1 cellular context compared by ENCODE assay signal in genomic region chr11:67288452-67289225, GRCh38.
TF ChIP-seq lines count a peak whose summit lies in the region.

No MANE protein-coding gene starts in this region.

TF ChIP-seq in K562, 482 proteins besides CTCF, POLR2A, EP300 and RAD21 (continued from another document and continues in another):
- TF ChIP-seq, protein P1, sequence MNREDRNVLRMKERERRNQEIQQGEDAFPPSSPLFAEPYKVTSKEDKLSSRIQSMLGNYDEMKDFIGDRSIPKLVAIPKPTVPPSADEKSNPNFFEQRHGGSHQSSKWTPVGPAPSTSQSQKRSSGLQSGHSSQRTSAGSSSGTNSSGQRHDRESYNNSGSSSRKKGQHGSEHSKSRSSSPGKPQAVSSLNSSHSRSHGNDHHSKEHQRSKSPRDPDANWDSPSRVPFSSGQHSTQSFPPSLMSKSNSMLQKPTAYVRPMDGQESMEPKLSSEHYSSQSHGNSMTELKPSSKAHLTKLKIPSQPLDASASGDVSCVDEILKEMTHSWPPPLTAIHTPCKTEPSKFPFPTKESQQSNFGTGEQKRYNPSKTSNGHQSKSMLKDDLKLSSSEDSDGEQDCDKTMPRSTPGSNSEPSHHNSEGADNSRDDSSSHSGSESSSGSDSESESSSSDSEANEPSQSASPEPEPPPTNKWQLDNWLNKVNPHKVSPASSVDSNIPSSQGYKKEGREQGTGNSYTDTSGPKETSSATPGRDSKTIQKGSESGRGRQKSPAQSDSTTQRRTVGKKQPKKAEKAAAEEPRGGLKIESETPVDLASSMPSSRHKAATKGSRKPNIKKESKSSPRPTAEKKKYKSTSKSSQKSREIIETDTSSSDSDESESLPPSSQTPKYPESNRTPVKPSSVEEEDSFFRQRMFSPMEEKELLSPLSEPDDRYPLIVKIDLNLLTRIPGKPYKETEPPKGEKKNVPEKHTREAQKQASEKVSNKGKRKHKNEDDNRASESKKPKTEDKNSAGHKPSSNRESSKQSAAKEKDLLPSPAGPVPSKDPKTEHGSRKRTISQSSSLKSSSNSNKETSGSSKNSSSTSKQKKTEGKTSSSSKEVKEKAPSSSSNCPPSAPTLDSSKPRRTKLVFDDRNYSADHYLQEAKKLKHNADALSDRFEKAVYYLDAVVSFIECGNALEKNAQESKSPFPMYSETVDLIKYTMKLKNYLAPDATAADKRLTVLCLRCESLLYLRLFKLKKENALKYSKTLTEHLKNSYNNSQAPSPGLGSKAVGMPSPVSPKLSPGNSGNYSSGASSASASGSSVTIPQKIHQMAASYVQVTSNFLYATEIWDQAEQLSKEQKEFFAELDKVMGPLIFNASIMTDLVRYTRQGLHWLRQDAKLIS (CRISPR knock-in tag; IDR thresholded peaks at IDR 0.05): 0 out of 2 replicates have a peak, but pooled peaks have one; percentile 65
- TF ChIP-seq PHB2 (IDR thresholded peaks at IDR 0.05; ENCODE audit: low read depth) (no peak), PRMT5 (CRISPR knock-in tag; IDR thresholded peaks at IDR 0.05) (no peak), GTF3C2 (IDR thresholded peaks at IDR 0.05; ENCODE audit: borderline replicate concordance, extremely low read depth, insufficient read length) (no peak), TSC22D4 (tag; IDR thresholded peaks at IDR 0.05) (no peak), ZNF197 (CRISPR knock-in tag; IDR thresholded peaks at IDR 0.05; ENCODE audit: low read depth) (no peak), ID3 (CRISPR knock-in tag; IDR thresholded peaks at IDR 0.05) (no peak), ID3 (tag; IDR thresholded peaks at IDR 0.05) (no peak), POLR2AphosphoS5 (IDR thresholded peaks at IDR 0.05; ENCODE audit: control insufficient read depth, insufficient read depth, low read depth, low read length) (peak; percentile 51; the same call in 1 of the 2 replicates), RBM17 (IDR thresholded peaks at IDR 0.05; ENCODE audit: borderline replicate concordance, low read depth, low read length) (no peak), TBL1XR1 (IDR thresholded peaks at IDR 0.05; ENCODE audit: low read length in 2 of 2) (no peak), DDX20 (tag; IDR thresholded peaks at IDR 0.05; ENCODE audit: low read depth) (no peak), ZNF764 (CRISPR knock-in tag; IDR thresholded peaks at IDR 0.05; ENCODE audit: low read depth) (no peak), JUNB (CRISPR knock-in tag; conservative IDR thresholded peaks at IDR 0.05) (no peak), MYC (IDR thresholded peaks at IDR 0.05; ENCODE audit: low read depth, low read length) (no peak; the same call in none of the 2 replicates), MYC (CRISPR knock-in tag; IDR thresholded peaks at IDR 0.05; ENCODE audit: borderline replicate concordance, low read depth) (peak; percentile 62; the same call in 1 of the 2 replicates), ZBTB7A (IDR thresholded peaks at IDR 0.05; ENCODE audit: borderline replicate concordance, control insufficient read depth, low read depth, low read length) (peak; percentile 96), ELK3 (CRISPR knock-in tag; IDR thresholded peaks at IDR 0.05) (no peak), ZFP1 (CRISPR knock-in tag; IDR thresholded peaks at IDR 0.05) (no peak), KAT2B (IDR thresholded peaks at IDR 0.05; ENCODE audit: low read depth, low read length) (no peak), BRF1 (IDR thresholded peaks at IDR 0.05; ENCODE audit: borderline replicate concordance, extremely low read depth, insufficient read length) (no peak), HLTF (IDR thresholded peaks at IDR 0.05) (no peak), NELFE (IDR thresholded peaks at IDR 0.05; ENCODE audit: insufficient read depth, insufficient read length) (no peak), PHF8 (IDR thresholded peaks at IDR 0.05; ENCODE audit: borderline replicate concordance, low read length) (peak; percentile 77), ZNF398 (CRISPR knock-in tag; IDR thresholded peaks at IDR 0.05) (no peak), ZNF592 (IDR thresholded peaks at IDR 0.05) (0 out of 2 replicates have a peak, but pooled peaks have one; percentile 77), SRSF3 (IDR thresholded peaks at IDR 0.05; ENCODE audit: insufficient read depth, low read length) (no peak), ZNF232 (CRISPR knock-in tag; IDR thresholded peaks at IDR 0.05) (no peak), NR2C1 (IDR thresholded peaks at IDR 0.05) (no peak), NR2C1 (tag; IDR thresholded peaks at IDR 0.05) (peak; percentile 3; the same call in 1 of the 2 replicates), ZNF696 (CRISPR knock-in tag; conservative IDR thresholded peaks at IDR 0.05) (no peak), FOXA1 (IDR thresholded peaks at IDR 0.05; ENCODE audit: borderline replicate concordance) (no peak), ZNF217 (CRISPR knock-in tag; IDR thresholded peaks at IDR 0.05) (no peak), CGGBP1 (CRISPR knock-in tag; IDR thresholded peaks at IDR 0.05) (no peak), ZFP91 (CRISPR knock-in tag; IDR thresholded peaks at IDR 0.05) (0 out of 2 replicates have a peak, but pooled peaks have one; percentile 48), RBM22 (IDR thresholded peaks at IDR 0.05; ENCODE audit: low read depth, low read length, poor library complexity, severe bottlenecking) (peak; percentile 94)
- TF ChIP-seq, protein P2, sequence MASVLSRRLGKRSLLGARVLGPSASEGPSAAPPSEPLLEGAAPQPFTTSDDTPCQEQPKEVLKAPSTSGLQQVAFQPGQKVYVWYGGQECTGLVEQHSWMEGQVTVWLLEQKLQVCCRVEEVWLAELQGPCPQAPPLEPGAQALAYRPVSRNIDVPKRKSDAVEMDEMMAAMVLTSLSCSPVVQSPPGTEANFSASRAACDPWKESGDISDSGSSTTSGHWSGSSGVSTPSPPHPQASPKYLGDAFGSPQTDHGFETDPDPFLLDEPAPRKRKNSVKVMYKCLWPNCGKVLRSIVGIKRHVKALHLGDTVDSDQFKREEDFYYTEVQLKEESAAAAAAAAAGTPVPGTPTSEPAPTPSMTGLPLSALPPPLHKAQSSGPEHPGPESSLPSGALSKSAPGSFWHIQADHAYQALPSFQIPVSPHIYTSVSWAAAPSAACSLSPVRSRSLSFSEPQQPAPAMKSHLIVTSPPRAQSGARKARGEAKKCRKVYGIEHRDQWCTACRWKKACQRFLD (CRISPR knock-in tag; IDR thresholded peaks at IDR 0.05): peak; percentile 69; the same call in 1 of the 2 replicates
- TF ChIP-seq, protein P3, sequence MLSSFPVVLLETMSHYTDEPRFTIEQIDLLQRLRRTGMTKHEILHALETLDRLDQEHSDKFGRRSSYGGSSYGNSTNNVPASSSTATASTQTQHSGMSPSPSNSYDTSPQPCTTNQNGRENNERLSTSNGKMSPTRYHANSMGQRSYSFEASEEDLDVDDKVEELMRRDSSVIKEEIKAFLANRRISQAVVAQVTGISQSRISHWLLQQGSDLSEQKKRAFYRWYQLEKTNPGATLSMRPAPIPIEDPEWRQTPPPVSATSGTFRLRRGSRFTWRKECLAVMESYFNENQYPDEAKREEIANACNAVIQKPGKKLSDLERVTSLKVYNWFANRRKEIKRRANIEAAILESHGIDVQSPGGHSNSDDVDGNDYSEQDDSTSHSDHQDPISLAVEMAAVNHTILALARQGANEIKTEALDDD (IDR thresholded peaks at IDR 0.05): no peak
- TF ChIP-seq, protein P4, sequence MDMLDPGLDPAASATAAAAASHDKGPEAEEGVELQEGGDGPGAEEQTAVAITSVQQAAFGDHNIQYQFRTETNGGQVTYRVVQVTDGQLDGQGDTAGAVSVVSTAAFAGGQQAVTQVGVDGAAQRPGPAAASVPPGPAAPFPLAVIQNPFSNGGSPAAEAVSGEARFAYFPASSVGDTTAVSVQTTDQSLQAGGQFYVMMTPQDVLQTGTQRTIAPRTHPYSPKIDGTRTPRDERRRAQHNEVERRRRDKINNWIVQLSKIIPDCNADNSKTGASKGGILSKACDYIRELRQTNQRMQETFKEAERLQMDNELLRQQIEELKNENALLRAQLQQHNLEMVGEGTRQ (CRISPR knock-in tag; IDR thresholded peaks at IDR 0.05): no peak
